ENCODE assay signal across 8 cellular contexts in the genomic region with DNA sequence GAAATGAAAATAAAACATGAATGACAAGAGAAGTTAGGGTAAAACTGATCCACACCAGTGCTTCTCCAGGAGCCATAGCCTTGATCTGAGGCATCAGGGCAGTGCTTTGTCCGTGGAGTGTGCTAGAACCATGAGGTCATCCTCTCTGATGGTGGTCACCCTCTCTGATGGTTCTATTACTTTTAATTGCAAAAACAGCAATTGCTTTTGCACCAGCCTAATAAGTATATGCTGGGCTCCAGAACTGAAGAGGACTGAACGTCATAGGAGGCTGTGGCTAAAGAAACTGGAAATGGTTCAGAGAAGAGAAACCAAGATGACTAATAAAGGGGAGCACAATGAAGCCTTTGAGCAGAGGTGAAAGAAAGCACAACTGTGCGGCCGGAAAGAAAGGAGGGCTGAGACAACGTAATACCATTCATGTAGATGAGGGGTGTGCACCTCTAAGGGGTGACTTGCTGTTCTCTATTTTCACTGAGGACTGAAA. TPM values are rescaled to one million over a fixed set of nuclear protein-coding genes. Genes with fewer than 3 reads are reported as not detected.
A peak's percentile ranks its signal among the peaks of the same experiment; 100 is the strongest.
DNase-seq lines count a peak whose midpoint lies in the region; ATAC-seq and TF ChIP-seq lines count a peak whose summit lies in the region.

No MANE protein-coding gene starts in this region.

- peak overlapping the region; percentile 75 to 83 for H3K27ac ChIP-seq in breast epithelium
- no peak overlapping the region for H3K27ac ChIP-seq in esophagus muscularis mucosa (replicated peaks in 1 of 4)

- ATAC-seq in GM18867 (IDR thresholded peaks at IDR 0.05; ENCODE audit: unreplicated experiment), result peak; percentile 98
- peak; percentile 98 for ATAC-seq in HG02840 (IDR thresholded peaks at IDR 0.05; ENCODE audit: low FRiP score, unreplicated experiment)
- ATAC-seq in sciatic nerve, result peak; percentile 98

- TF ChIP-seq POLR2A in breast epithelium (IDR thresholded peaks at IDR 0.05), result no peak
- TF ChIP-seq POLR2A in esophagus muscularis mucosa (IDR thresholded peaks at IDR 0.05; ENCODE audit: low read depth), result no peak

- no peak for TF ChIP-seq CTCF in breast epithelium (IDR thresholded peaks at IDR 0.05)
- no peak for TF ChIP-seq CTCF in esophagus muscularis mucosa (IDR thresholded peaks at IDR 0.05)

- no peak for TF ChIP-seq EP300 in esophagus muscularis mucosa (IDR thresholded peaks at IDR 0.05)

- H3K27me3 ChIP-seq in breast epithelium, result no peaks in the 10 kb centered on the region
- H3K27me3 ChIP-seq in esophagus muscularis mucosa, result peaks cover 0 to 3% (median 1%) of the 10 kb centered on the region in 4 donors

- in situ Hi-C loops in SK-MEL-5 (cut with HindIII; ENCODE audit: low pct_unique_long_range_greater_than_20kb, low sequenced_read_pairs), result no loop called here

- no peaks in the 10 kb centered on the region for H3K36me3 ChIP-seq in breast epithelium
- no peaks in the 10 kb centered on the region for H3K36me3 ChIP-seq in esophagus muscularis mucosa

- H3K4me1 ChIP-seq in breast epithelium (no peaks in the 10 kb centered on the region), esophagus muscularis mucosa (no peaks in the 10 kb centered on the region)

- no peaks in the 10 kb centered on the region for H3K9me3 ChIP-seq in breast epithelium
- H3K9me3 ChIP-seq in esophagus muscularis mucosa, result no peaks in the 10 kb centered on the region

- intact Hi-C loops in breast epithelium (cut with DNase I; ENCODE audit: low total_unique reads), result no loop called here
- intact Hi-C loops in sciatic nerve (cut with DNase I), result no loop called here
- intact Hi-C loops in esophagus muscularis mucosa (cut with DNase I), result no loop called here

- H3K4me3 ChIP-seq in breast epithelium, result no peak overlapping the region
- no peak overlapping the region for H3K4me3 ChIP-seq in esophagus muscularis mucosa

- 55% methylated on average over 5 of the region's 5 CpGs for WGBS in esophagus muscularis mucosa

- DNase-seq in SK-MEL-5 (ENCODE audit: low read depth, low spot score) (peak; percentile 92), breast epithelium (ENCODE audit: low spot score in 2 of 2) (peak in 1 of 2 donors; percentile 79), sciatic nerve (ENCODE audit: low spot score) (no peak), NCI-H1105 (lab: John Stamatoyannopoulos, UW) (no peak), NCI-H446 (lab: John Stamatoyannopoulos, UW) (no peak), esophagus muscularis mucosa (ENCODE audit: extremely low spot score) (no peak)

RNA-seq across cellular contexts. Expression of gene TMEM154, which starts 17.0 kb away (rescaled TPM):
- total RNA-seq in SK-MEL-5 (2014; rRNA removed; shearing (Covaris generic)), result 0.90 and 1.1 TPM in 2 replicates
- 2.0 and 2.5 TPM in 2 replicates for polyA plus RNA-seq in SK-MEL-5 (2015; cell fraction: cytosol; rRNA removed)
- polyA plus RNA-seq in SK-MEL-5 (2015; cell fraction: nucleus; rRNA removed), result 0.46 and 1.1 TPM in 2 replicates
- total RNA-seq in breast epithelium, result 1 to 10 TPM; 1.3 to 7.2 (median 5.6) TPM
- total RNA-seq in sciatic nerve, result 3.7 TPM
- 1 to 10 TPM; 1.1 to 2.9 (median 2.3) TPM for total RNA-seq in esophagus muscularis mucosa

Comparison
In these comparisons a context has a peak if more than half of its experiments do, and no peak if none do; other contexts are left out.
1. H3K27ac ChIP-seq: peak in breast epithelium (2 of 2); none in esophagus muscularis mucosa (0 of 4).
2. Peak in every context shown above with its lines, with median percentiles within 50 percentile points of each other: ATAC-seq.